8 cellular contexts compared by ENCODE assay signal in the genomic region with DNA sequence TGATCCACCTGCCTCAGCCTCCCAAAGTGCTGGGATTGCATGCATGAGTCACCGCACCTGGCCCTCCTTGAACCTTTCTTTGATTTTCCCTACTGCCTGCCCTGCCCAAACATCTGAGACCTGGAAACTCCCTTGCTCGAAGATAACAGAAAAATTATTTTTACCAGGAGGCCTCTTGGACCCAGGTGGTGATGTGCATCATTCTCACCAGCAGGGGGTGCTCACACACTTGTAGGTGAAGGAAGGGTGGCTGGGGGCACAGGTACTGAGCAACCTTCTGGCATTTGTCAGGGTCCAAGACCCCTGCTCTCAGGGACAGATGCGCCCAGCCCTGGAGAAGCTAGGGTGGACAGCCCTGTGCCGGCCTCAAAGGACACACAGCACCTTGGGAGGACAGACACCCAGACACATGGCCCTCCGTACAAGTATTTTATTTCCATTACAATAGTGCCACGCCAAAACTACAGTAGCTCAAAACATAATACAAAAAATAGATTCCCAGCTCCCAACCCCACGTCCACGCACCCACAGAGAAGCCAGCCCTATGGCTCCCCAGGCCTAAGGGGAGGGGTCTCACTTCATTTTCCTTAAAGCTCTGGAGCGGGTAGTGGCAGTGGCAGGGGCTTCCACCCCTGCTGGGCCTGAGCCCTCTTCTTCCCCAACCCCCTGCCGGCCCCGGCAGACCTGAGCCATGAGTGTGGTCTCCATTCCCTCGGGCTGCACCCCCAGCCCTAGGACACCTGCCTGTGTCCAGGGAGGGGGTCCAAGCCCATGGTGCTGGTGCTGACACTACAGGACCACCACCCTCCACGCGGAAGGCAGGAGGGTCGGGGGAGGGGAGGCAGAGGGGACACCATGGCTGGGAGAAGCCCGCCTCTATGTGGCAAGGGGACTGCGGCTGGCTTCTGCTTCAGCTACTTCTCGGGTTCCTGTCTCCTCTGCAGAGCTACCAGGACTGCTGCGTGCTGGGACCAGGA. TPM values are rescaled to one million over a fixed set of nuclear protein-coding genes. Genes with fewer than 3 reads are reported as not detected.
A peak's percentile ranks its signal among the peaks of the same experiment; 100 is the strongest.
DNase-seq lines count a peak whose midpoint lies in the region; ATAC-seq and TF ChIP-seq lines count a peak whose summit lies in the region.

No MANE protein-coding gene starts in this region.

- no peak overlapping the region for H3K4me3 ChIP-seq in OCI-LY3 (ENCODE audit: low read length)
- no peak overlapping the region for H3K4me3 ChIP-seq in prostate gland

- peak; percentile 59 for ATAC-seq in foreskin keratinocyte
- ATAC-seq in HG02840 (IDR thresholded peaks at IDR 0.05; ENCODE audit: low FRiP score, unreplicated experiment) = no peak

- no peaks in the 10 kb centered on the region for H3K9me3 Mint-ChIP-seq in activated T-cell treated with anti-CD3 and anti-CD28 coated beads, Interleukin-2, amount 50 U/mL, for 24 hours

- H3K9ac ChIP-seq in OCI-LY3 (ENCODE audit: low read length) = no peak overlapping the region

- H3K27me3 ChIP-seq in OCI-LY3 (ENCODE audit: low read depth, low read length) (no peaks in the 10 kb centered on the region), foreskin keratinocyte (no peaks in the 10 kb centered on the region), prostate gland (replicated peaks; ENCODE audit: insufficient read depth) (no peaks in the 10 kb centered on the region)

- no peaks in the 10 kb centered on the region for H3K79me2 ChIP-seq in OCI-LY3 (ENCODE audit: low read length)

- peak; percentile 27 for DNase-seq in NK-92 treated with Interleukin-12 subunit alpha and Interleukin-12 subunit beta, amount 100 ng/mL, for 24 hours (lab: John Stamatoyannopoulos, UW)
- DNase-seq in NK-92 (lab: John Stamatoyannopoulos, UW; ENCODE audit: unreplicated experiment) (no peak), foreskin keratinocyte (peak in 1 of 2 donors; percentile 49), prostate gland (ENCODE audit: low spot score) (peak; percentile 23), A172 (ENCODE audit: low spot score) (no peak)
- DNase-seq in activated T-cell treated with anti-CD3 and anti-CD28 coated beads, Interleukin-2, amount 50 U/mL, for 24 hours = peak; percentile 77

- H3K36me3 ChIP-seq in OCI-LY3 (replicated peaks; ENCODE audit: low read depth, low read length) (peaks cover 15% of the 10 kb centered on the region), prostate gland (peaks cover 0 to 3% of the 10 kb centered on the region in 2 donors)

- no peaks in the 10 kb centered on the region for H3K4me1 Mint-ChIP-seq in activated T-cell treated with anti-CD3 and anti-CD28 coated beads, Interleukin-2, amount 50 U/mL, for 24 hours (ENCODE audit: low read depth)

- no peaks in the 10 kb centered on the region for H3K9me3 ChIP-seq in OCI-LY3 (ENCODE audit: insufficient read depth, low read length)
- H3K9me3 ChIP-seq in prostate gland = no peaks in the 10 kb centered on the region

- 82% methylated on average over 18 of the region's 19 CpGs for WGBS in prostate gland

- intact Hi-C loops in prostate gland (cut with DNase I) = no loop called here

- H3K4me1 ChIP-seq in OCI-LY3 (ENCODE audit: low read length) = no peaks in the 10 kb centered on the region
- H3K4me1 ChIP-seq in foreskin keratinocyte = no peaks in the 10 kb centered on the region
- no peaks in the 10 kb centered on the region for H3K4me1 ChIP-seq in prostate gland (replicated peaks)

- TF ChIP-seq CTCF in OCI-LY3 (IDR thresholded peaks at IDR 0.05; ENCODE audit: low read depth, low read length) (peak; percentile 73), foreskin keratinocyte (conservative IDR thresholded peaks at IDR 0.05) (peak; percentile 80), prostate gland (IDR thresholded peaks at IDR 0.05) (peak; percentile 38 to 71 (median 54))

- peak overlapping the region; percentile 35 for H3K27ac Mint-ChIP-seq in activated T-cell treated with anti-CD3 and anti-CD28 coated beads, Interleukin-2, amount 50 U/mL, for 24 hours

- H3K27ac ChIP-seq in OCI-LY3 (ENCODE audit: low read length) = no peak overlapping the region
- H3K27ac ChIP-seq in foreskin keratinocyte = no peak overlapping the region
- H3K27ac ChIP-seq in prostate gland = no peak overlapping the region

- no peaks in the 10 kb centered on the region for H3K27me3 Mint-ChIP-seq in activated T-cell treated with anti-CD3 and anti-CD28 coated beads, Interleukin-2, amount 50 U/mL, for 24 hours

- H2AFZ ChIP-seq in OCI-LY3 (ENCODE audit: low read depth, low read length) = no peak overlapping the region

- no peaks in the 10 kb centered on the region for H4K20me1 ChIP-seq in OCI-LY3 (ENCODE audit: insufficient read depth, low read length)

- TF ChIP-seq POLR2A in prostate gland (IDR thresholded peaks at IDR 0.05) = no peak

- H3K4me2 ChIP-seq in OCI-LY3 (ENCODE audit: low read length) = no peak overlapping the region

- peaks cover 60% of the 10 kb centered on the region for H3K36me3 Mint-ChIP-seq in activated T-cell treated with anti-CD3 and anti-CD28 coated beads, Interleukin-2, amount 50 U/mL, for 24 hours (ENCODE audit: low read depth)

- H3K4me3 Mint-ChIP-seq in activated T-cell treated with anti-CD3 and anti-CD28 coated beads, Interleukin-2, amount 50 U/mL, for 24 hours = no peak overlapping the region

RNA-seq across cellular contexts. Expression of a gene that starts 40.4 kb away (rescaled TPM):
- total RNA-seq in foreskin keratinocyte (41.3 and 42.4 TPM in 2 replicates), prostate gland (10 to 100 TPM; 28.3 to 81.1 TPM)
- 9.2 and 12.7 TPM in 2 replicates for polyA plus RNA-seq in foreskin keratinocyte
- 16.5 and 23.2 TPM in 2 replicates for total RNA-seq in A172 (2014; rRNA removed; shearing (Covaris generic))

Comparison
In these comparisons a context has a peak if more than half of its experiments do, and no peak if none do; other contexts are left out.
1. DNase-seq: peak in NK-92 treated with Interleukin-12 subunit alpha and Interleukin-12 subunit beta, amount 100 ng/mL, for 24 hours (single experiment), activated T-cell treated with anti-CD3 and anti-CD28 coated beads, Interleukin-2, amount 50 U/mL, for 24 hours (single experiment) and prostate gland (single experiment); none in NK-92 (single experiment) and A172 (single experiment).
2. Peak in every context shown above with its lines, with median percentiles within 50 percentile points of each other: CTCF ChIP-seq.